In the genomic region with DNA sequence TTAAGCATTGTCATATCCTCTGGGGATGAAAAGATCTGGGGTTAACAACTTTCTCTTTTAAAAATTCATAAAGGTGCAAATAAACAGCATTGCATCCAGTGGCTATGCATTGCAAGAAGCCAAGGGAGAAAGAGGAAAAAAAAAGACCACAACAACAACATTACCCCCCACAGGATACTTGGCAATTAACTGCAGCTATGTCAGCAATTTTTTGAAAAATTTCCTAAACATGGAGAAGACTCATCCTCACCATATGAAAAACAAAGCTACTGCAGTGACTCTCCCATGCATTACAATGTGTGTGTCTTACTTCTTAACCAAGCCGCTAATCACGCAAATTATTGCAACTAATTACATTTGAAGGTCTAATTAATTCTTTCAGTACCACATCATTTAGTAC, we compare ENCODE assay signal across 8 cellular contexts.
"Had no signal": no experiment of that assay in that cellular context is flagged by ENCODE, and none has a peak within 500 bp of the region (broad histone marks: within the 10 kb centered on the region; RNA-seq: fewer than 3 reads in every experiment).

No MANE protein-coding gene starts in this region.

- H3K27ac ChIP-seq: HL-60 had no signal

- H3K4me3 ChIP-seq: HAP-1 had no signal

- H3K4me1 ChIP-seq: HAP-1 had no signal

- ATAC-seq: HCT116 had no signal

- H3K27ac Mint-ChIP-seq: HFFc6 had no signal

- H3K36me3 ChIP-seq: HAP-1 had no signal

- H3K4me3 Mint-ChIP-seq: HFFc6 had no signal

- DNase-seq: GOT3, H7, HFFc6, IMR-90, KBM-7 had no signal

- H3K9me3 ChIP-seq: HAP-1 had no signal
